8 cellular contexts compared by ENCODE assay signal in genomic region chr2:60819155-60819862, GRCh38.
DNase-seq lines count a peak whose midpoint lies in the region; ATAC-seq lines count a peak whose summit lies in the region.
"Had no signal": no experiment of that assay in that cellular context is flagged by ENCODE, and none has a peak within 500 bp of the region (broad histone marks: within the 10 kb centered on the region; RNA-seq: fewer than 3 reads in every experiment).

No MANE protein-coding gene starts in this region.

- 26% methylated on average over 15 of the region's 15 CpGs for WGBS in thymus

- H3K27ac ChIP-seq in thymus (ENCODE audit: low read depth): peak overlapping the region; percentile 70

- no peaks in the 10 kb centered on the region for H3K9me3 ChIP-seq in thymus (ENCODE audit: control insufficient read depth)

- peaks cover 18% of the 10 kb centered on the region for H3K4me1 ChIP-seq in thymus (ENCODE audit: control insufficient read depth, insufficient read depth, low read length)

- ATAC-seq in HG03442 (IDR thresholded peaks at IDR 0.05; ENCODE audit: unreplicated experiment) (no peak), HG03196 (IDR thresholded peaks at IDR 0.05; ENCODE audit: unreplicated experiment) (no peak)
- ATAC-seq: left ventricle myocardium superior had no signal

- H3K4me3 ChIP-seq in thymus (ENCODE audit: low read length): no peak overlapping the region

- H3K36me3 ChIP-seq in thymus (ENCODE audit: control insufficient read depth, insufficient read depth): no peaks in the 10 kb centered on the region

- no peaks in the 10 kb centered on the region for H3K27me3 ChIP-seq in thymus (ENCODE audit: control insufficient read depth, insufficient read depth)

- peak; percentile 61 to 69 for DNase-seq in activated CD4-positive, alpha-beta T cell treated with anti-CD3 and anti-CD28 coated beads for 24 hours (ENCODE audit: low read depth in 2 of 2)
- DNase-seq in activated naive CD4-positive, alpha-beta T cell treated with Interleukin-2 at 50 U/mL for 16 hours: peak; percentile 83
- peak; percentile 62 to 71 for DNase-seq in stimulated activated CD4-positive, alpha-beta T cell treated with anti-CD3 and anti-CD28 coated beads, Interleukin-12 subunit alpha, Interleukin-12 subunit beta, amount 100 ng/mL, for 24 hours (ENCODE audit: low read depth in 2 of 2)
- DNase-seq in NCI-H1417 treated with DMSO at 0.1 percent for 48 hours (lab: John Stamatoyannopoulos, UW): no peak
- DNase-seq: left ventricle myocardium superior had no signal
